ENCODE assay signal across 16 cellular contexts in the genomic region with DNA sequence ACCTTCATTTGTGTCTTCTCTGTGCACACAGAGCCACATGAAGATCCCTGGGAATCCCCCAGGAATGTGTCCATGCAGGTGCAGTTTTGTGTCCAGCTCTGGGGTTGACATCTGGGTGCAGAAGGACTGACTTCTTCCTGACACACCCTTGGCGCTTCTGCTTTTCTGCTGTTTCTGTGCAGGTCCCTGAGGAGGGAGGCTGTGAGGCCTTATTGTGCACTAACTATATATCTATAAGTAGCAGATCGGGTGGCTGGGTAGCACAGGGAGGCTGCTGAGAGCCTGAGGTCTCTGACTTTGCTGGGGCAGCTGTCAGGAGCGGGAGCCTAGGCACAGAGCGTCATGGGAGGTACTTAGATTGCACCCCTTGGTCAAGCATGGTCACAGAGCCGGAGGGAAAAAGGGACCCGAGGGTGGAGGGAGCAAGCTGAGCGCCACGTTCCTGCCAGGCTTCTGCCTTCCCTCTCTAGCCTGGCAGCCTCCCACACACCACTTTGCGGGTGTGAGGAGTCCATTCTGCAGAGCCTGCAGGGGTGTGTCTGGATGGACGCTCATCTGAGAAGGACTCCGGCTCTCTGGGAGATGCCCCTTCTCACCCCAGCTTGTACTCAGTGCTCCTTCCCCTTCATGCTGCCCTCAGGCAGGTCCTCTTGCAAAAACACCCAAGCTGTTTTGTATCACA. TPM values are rescaled to one million over a fixed set of nuclear protein-coding genes. Genes with fewer than 3 reads are reported as not detected.
DNase-seq lines count a peak whose midpoint lies in the region; ATAC-seq and TF ChIP-seq lines count a peak whose summit lies in the region.
"Had no signal": no experiment of that assay in that cellular context is flagged by ENCODE, and none has a peak within 500 bp of the region (broad histone marks: within the 10 kb centered on the region; RNA-seq: fewer than 3 reads in every experiment).

No MANE protein-coding gene starts in this region.

- H3K4me3 ChIP-seq in neuronal stem cell (ENCODE audit: low read length in 2 of 2) = no peak overlapping the region
- H3K4me3 ChIP-seq: GM23338 had no signal

- H3K18ac ChIP-seq in neuronal stem cell (ENCODE audit: low read length) = no peak overlapping the region

- no peaks in the 10 kb centered on the region for H3K79me1 ChIP-seq in neuronal stem cell (ENCODE audit: low read depth, low read length)

- H3K23ac ChIP-seq in neuronal stem cell (ENCODE audit: low read depth, low read length, poor library complexity) = no peak overlapping the region

- no peak overlapping the region for H2AK5ac ChIP-seq in neuronal stem cell (ENCODE audit: low read depth, low read length)

- H3K4ac ChIP-seq in neuronal stem cell (ENCODE audit: low read length) = no peak overlapping the region

- H3K27ac Mint-ChIP-seq in brain = peak overlapping the region; percentile 70 to 98 (median 86)
- H3K27ac Mint-ChIP-seq: CD4-positive, alpha-beta T cell; GM23338; HFFc6 had no signal

- H3K4me1 ChIP-seq in neuronal stem cell (ENCODE audit: control insufficient read depth in 2 of 2, insufficient read depth in 1 of 2, low read depth in 1 of 2, low read length in 2 of 2) = peaks cover 23 to 50% of the 10 kb centered on the region in 2 donors
- H3K4me1 ChIP-seq: Caco-2 had no signal

- WGBS in neuronal stem cell (ENCODE audit: extremely low coverage in 2 of 2, insufficient read length in 2 of 2, insufficient replicate concordance in 1 of 2), 2 donors = no CpG with 5 or more reads among the region's 11 CpGs

- no peak overlapping the region for H4K8ac ChIP-seq in neuronal stem cell (ENCODE audit: low read depth, low read length)

- H3K4me2 ChIP-seq in neuronal stem cell (ENCODE audit: insufficient read depth, low read length, poor library complexity, severe bottlenecking) = no peak overlapping the region
- H3K4me2 ChIP-seq: GM23338 had no signal

- H3K9me3 ChIP-seq in neuronal stem cell (replicated peaks in 1 of 2; ENCODE audit: control insufficient read depth in 2 of 2, insufficient read depth in 1 of 2, low read depth in 1 of 2, low read length in 2 of 2) = no peaks in the 10 kb centered on the region
- H3K9me3 ChIP-seq: Caco-2 had no signal

- peak overlapping the region in 1 of 5 experiments; percentile 27 for H3K4me3 Mint-ChIP-seq in brain
- H3K4me3 Mint-ChIP-seq: CD4-positive, alpha-beta T cell; GM23338; HFFc6 had no signal

- peaks cover 90% of the 10 kb centered on the region for H3K4me1 Mint-ChIP-seq in brain

- DNase-seq in left ventricle myocardium superior (peak; percentile 15), left cardiac atrium (no peak), neuronal stem cell (ENCODE audit: low spot score) (no peak), SW480 (ENCODE audit: low spot score) (no peak)
- DNase-seq: ACHN; AML-193; Caco-2; CD4-positive, alpha-beta T cell; HCEC 1CT; HFFc6; IMR-90 had no signal

- peaks cover 0 to 2% (median 0%) of the 10 kb centered on the region in 5 experiments for H3K9me3 Mint-ChIP-seq in brain
- H3K9me3 Mint-ChIP-seq: CD4-positive, alpha-beta T cell; GM23338; HFFc6 had no signal

- H2BK12ac ChIP-seq in neuronal stem cell (ENCODE audit: low read length) = no peak overlapping the region

- no peak overlapping the region for H3K14ac ChIP-seq in neuronal stem cell (ENCODE audit: low read length)

- H3K36me3 ChIP-seq in neuronal stem cell (replicated peaks in 1 of 2; ENCODE audit: control insufficient read depth in 2 of 2, insufficient read depth in 2 of 2, low read length in 2 of 2) = no peaks in the 10 kb centered on the region

- no peak overlapping the region for H2BK5ac ChIP-seq in neuronal stem cell (ENCODE audit: low read length)

- no peak overlapping the region for H3K9ac ChIP-seq in neuronal stem cell (ENCODE audit: low read depth, low read length, poor library complexity)

- no peaks in the 10 kb centered on the region for H3K36me3 Mint-ChIP-seq in brain

- H3K27me3 ChIP-seq in neuronal stem cell (ENCODE audit: control insufficient read depth in 3 of 3, insufficient read depth in 3 of 3, low read depth in 1 of 3, low read length in 3 of 3) = no peaks in the 10 kb centered on the region

- intact Hi-C loops in left ventricle myocardium superior (cut with micrococcal nuclease) = no loop called here
- intact Hi-C loops in left cardiac atrium (cut with DNase I) = no loop called here

- no peak for TF ChIP-seq CTCF in brain (conservative IDR thresholded peaks at IDR 0.05)

- H3K27ac ChIP-seq in neuronal stem cell (replicated peaks; ENCODE audit: low read length) = no peak overlapping the region
- H3K27ac ChIP-seq: C4-2B had no signal

- H4K91ac ChIP-seq in neuronal stem cell (ENCODE audit: low read depth, low read length, poor library complexity) = no peak overlapping the region

- H2BK15ac ChIP-seq in neuronal stem cell (ENCODE audit: low read length) = peak overlapping the region; percentile 35

- H2AFZ ChIP-seq in neuronal stem cell (ENCODE audit: low read length) = no peak overlapping the region
- H2AFZ ChIP-seq: GM23338 had no signal

- no peak for ATAC-seq in left ventricle myocardium superior
- ATAC-seq in left cardiac atrium = no peak
- ATAC-seq in HG03432 (IDR thresholded peaks at IDR 0.05; ENCODE audit: unreplicated experiment) = no peak
- ATAC-seq in GM19452 (IDR thresholded peaks at IDR 0.05; ENCODE audit: unreplicated experiment) = no peak
- ATAC-seq: GM23338 had no signal

- H3K27me3 Mint-ChIP-seq in brain = peaks cover 8% of the 10 kb centered on the region

- H2BK120ac ChIP-seq in neuronal stem cell (ENCODE audit: low read depth, low read length) = no peak overlapping the region

RNA-seq across cellular contexts. Expression of a gene that starts 23.8 kb away (rescaled TPM):
- total RNA-seq in left ventricle myocardium superior (not detected), left cardiac atrium (not detected)
- 0.46 TPM for polyA plus RNA-seq in brain (ENCODE audit: insufficient read depth, low read depth, low replicate concordance)
- polyA plus RNA-seq in neuronal stem cell (2013, experiment 1 of 2) = 1.3 TPM
- 1.1 TPM for polyA plus RNA-seq in neuronal stem cell (2013, experiment 2 of 2)
- total RNA-seq: Caco-2; CD4-positive, alpha-beta T cell; IMR-90 had no signal
- polyA plus RNA-seq: IMR-90 had no signal

RNA-seq across cellular contexts. Expression of a gene that starts 57.4 kb away (rescaled TPM):
- total RNA-seq in left ventricle myocardium superior = not detected
- total RNA-seq in left cardiac atrium = not detected
- polyA plus RNA-seq in brain (ENCODE audit: insufficient read depth, low read depth, low replicate concordance) = 1.1 TPM
- 3.9 TPM for polyA plus RNA-seq in neuronal stem cell (2013, experiment 1 of 2)
- polyA plus RNA-seq in neuronal stem cell (2013, experiment 2 of 2) = 3.4 TPM
- total RNA-seq: CD4-positive, alpha-beta T cell; IMR-90 had no signal
